ENCODE assay signal across 8 cellular contexts in genomic region chr19:1082165-1082927, GRCh38. TPM values are rescaled to one million over a fixed set of nuclear protein-coding genes. Genes with fewer than 3 reads are reported as not detected.
DNase-seq lines count a peak whose midpoint lies in the region; ATAC-seq, FAIRE-seq and TF ChIP-seq lines count a peak whose summit lies in the region.

No MANE protein-coding gene starts in this region.

- DNase-seq in GM23338 (ENCODE audit: low spot score) = peak; percentile 98
- DNase-seq in NCI-H69 (lab: John Stamatoyannopoulos, UW) = peak; percentile 98
- peak; percentile 82 for DNase-seq in activated CD8-positive, alpha-beta memory T cell treated with anti-CD3 and anti-CD28 coated beads for 24 hours
- no peak for DNase-seq in epithelial cell of proximal tubule (ENCODE audit: low read depth)
- DNase-seq in pancreas = peak; percentile 90 to 98 (median 93)

- H3K27me3 ChIP-seq in GM23338 (ENCODE audit: insufficient read depth) (no peaks in the 10 kb centered on the region), pancreas (no peaks in the 10 kb centered on the region)

- H3K79me2 ChIP-seq in GM23338 (replicated peaks; ENCODE audit: insufficient read depth) = no peaks in the 10 kb centered on the region

- H2AFZ ChIP-seq in GM23338 = no peak overlapping the region

- ATAC-seq in GM23338 = peak; percentile 72
- ATAC-seq in pancreas = peak; percentile 80 to 91 (median 86)
- ATAC-seq in HG02759 (IDR thresholded peaks at IDR 0.05; ENCODE audit: unreplicated experiment) = no peak
- ATAC-seq in GM18909 (IDR thresholded peaks at IDR 0.05; ENCODE audit: poor library complexity, unreplicated experiment) = no peak
- ATAC-seq in HG02610 (IDR thresholded peaks at IDR 0.05; ENCODE audit: unreplicated experiment) = no peak

- no peaks in the 10 kb centered on the region for H3K9me3 ChIP-seq in pancreas

- H3K27ac ChIP-seq in GM23338 (ENCODE audit: low read depth) (0 out of 2 replicates have a peak overlapping the region, but pooled peaks have one; percentile 39), pancreas (no peak overlapping the region)

- peak overlapping the region; percentile 80 for H3K4me2 ChIP-seq in GM23338

- 11 to 12% methylated on average over 26 to 51 of the region's 51 CpGs for WGBS in pancreas, 2 donors

- H3K36me3 ChIP-seq in GM23338 (ENCODE audit: insufficient read depth) (no peaks in the 10 kb centered on the region), pancreas (no peaks in the 10 kb centered on the region)

- H3K4me3 ChIP-seq in GM23338 = peak overlapping the region; percentile 55; the same call in 1 of the 2 replicates
- peak overlapping the region; percentile 45 for H3K4me3 ChIP-seq in epithelial cell of proximal tubule (ENCODE audit: low read depth, low read length)
- peak overlapping the region; percentile 2 to 44 (median 29) for H3K4me3 ChIP-seq in pancreas

- no peak for TF ChIP-seq CTCF in GM23338 (conservative IDR thresholded peaks at IDR 0.05; ENCODE audit: low read depth in 2 of 2)
- no peak for TF ChIP-seq CTCF in epithelial cell of proximal tubule (conservative IDR thresholded peaks at IDR 0.05; ENCODE audit: low read depth, low read length)
- TF ChIP-seq CTCF in pancreas (IDR thresholded peaks at IDR 0.05) = no peak

- FAIRE-seq in pancreas (lab: Jason Lieb, UNC) = no peak

- H3K4me3 Mint-ChIP-seq in GM23338 = peak overlapping the region; percentile 69

- peaks cover 3% of the 10 kb centered on the region; the same call in 1 of the 2 replicates for H4K20me1 ChIP-seq in GM23338 (replicated peaks; ENCODE audit: insufficient read depth)

- H3K9me2 ChIP-seq in GM23338 (ENCODE audit: insufficient read depth) = no peaks in the 10 kb centered on the region

- H3K27ac Mint-ChIP-seq in GM23338 = peak overlapping the region; percentile 92

- peaks cover 26% of the 10 kb centered on the region; the same call in 1 of the 2 replicates for H3F3A ChIP-seq in GM23338 (replicated peaks; ENCODE audit: low read depth)

- intact Hi-C loops in pancreas (cut with DNase I) = no loop called here

- no peaks in the 10 kb centered on the region; the same call in 2 of the 3 replicates for H3K9me3 Mint-ChIP-seq in GM23338

- H3K4me1 Mint-ChIP-seq in GM23338 = no peaks in the 10 kb centered on the region

- peaks cover 24% of the 10 kb centered on the region for H3K27me3 Mint-ChIP-seq in GM23338 (ENCODE audit: insufficient read depth, low read depth, poor library complexity)

- H3K36me3 Mint-ChIP-seq in GM23338 (ENCODE audit: low read depth) = peaks cover 51% of the 10 kb centered on the region

- H3K4me1 ChIP-seq in GM23338 (ENCODE audit: insufficient read depth) = no peaks in the 10 kb centered on the region; the same call in 1 of the 2 replicates
- peaks cover 0 to 7% (median 0%) of the 10 kb centered on the region in 3 donors for H3K4me1 ChIP-seq in pancreas

TF ChIP-seq in GM23338, 12 proteins besides CTCF, POLR2A, EP300 and RAD21 (continues in another document):
- no peak for TF ChIP-seq ZNF331 (CRISPR knock-in tag; IDR thresholded peaks at IDR 0.05; ENCODE audit: low read depth)
- TF ChIP-seq POLR2AphosphoS5 (IDR thresholded peaks at IDR 0.05; ENCODE audit: low read depth) = no peak
- TF ChIP-seq STAT1 (IDR thresholded peaks at IDR 0.05; ENCODE audit: unreplicated experiment) = no peak
- no peak for TF ChIP-seq ZNF114 (CRISPR knock-in tag; IDR thresholded peaks at IDR 0.05)
- TF ChIP-seq, protein P1, sequence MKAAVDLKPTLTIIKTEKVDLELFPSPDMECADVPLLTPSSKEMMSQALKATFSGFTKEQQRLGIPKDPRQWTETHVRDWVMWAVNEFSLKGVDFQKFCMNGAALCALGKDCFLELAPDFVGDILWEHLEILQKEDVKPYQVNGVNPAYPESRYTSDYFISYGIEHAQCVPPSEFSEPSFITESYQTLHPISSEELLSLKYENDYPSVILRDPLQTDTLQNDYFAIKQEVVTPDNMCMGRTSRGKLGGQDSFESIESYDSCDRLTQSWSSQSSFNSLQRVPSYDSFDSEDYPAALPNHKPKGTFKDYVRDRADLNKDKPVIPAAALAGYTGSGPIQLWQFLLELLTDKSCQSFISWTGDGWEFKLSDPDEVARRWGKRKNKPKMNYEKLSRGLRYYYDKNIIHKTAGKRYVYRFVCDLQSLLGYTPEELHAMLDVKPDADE (IDR thresholded peaks at IDR 0.05) = no peak
- TF ChIP-seq ZNF462 (CRISPR knock-in tag; IDR thresholded peaks at IDR 0.05) = no peak

RNA-seq across cellular contexts. Expression of gene POLR2E, which starts 12.8 kb away (rescaled TPM):
- 257 and 303 TPM in 2 replicates for total RNA-seq in GM23338 (2014; rRNA removed; shearing (Covaris generic))
- polyA plus RNA-seq in GM23338 (2016; fragmentation: Nextera tagmentation; extraction: Ambion mirVana) = 254 and 286 TPM in 2 replicates
- total RNA-seq in epithelial cell of proximal tubule = 248 and 349 TPM in 2 replicates
- total RNA-seq in pancreas = 10 to 100 TPM; 40.0 to 66.5 (median 58.6) TPM
- polyA plus RNA-seq in pancreas = 10 to 100 TPM; 62.5 to 69.4 TPM

RNA-seq across cellular contexts. Expression of gene ARHGAP45, which starts 15.4 kb away (rescaled TPM):
- total RNA-seq in GM23338 (2014; rRNA removed; shearing (Covaris generic)) = 56.0 and 71.8 TPM in 2 replicates
- 24.7 and 28.3 TPM in 2 replicates for polyA plus RNA-seq in GM23338 (2016; fragmentation: Nextera tagmentation; extraction: Ambion mirVana)
- 6.2 and 6.7 TPM in 2 replicates for total RNA-seq in epithelial cell of proximal tubule
- 10 to 100 TPM in 3 of 6 donors, 1 to 10 TPM in 3; 5.1 to 15.8 (median 8.4) TPM for total RNA-seq in pancreas
- polyA plus RNA-seq in pancreas = 10 to 100 TPM; 11.6 to 21.6 TPM

RNA-seq across cellular contexts. Expression of gene GPX4, which starts 21.4 kb away (rescaled TPM):
- 284 and 351 TPM in 2 replicates for total RNA-seq in GM23338 (2014; rRNA removed; shearing (Covaris generic))
- polyA plus RNA-seq in GM23338 (2016; fragmentation: Nextera tagmentation; extraction: Ambion mirVana) = 543 and 573 TPM in 2 replicates
- total RNA-seq in epithelial cell of proximal tubule = 457 and 656 TPM in 2 replicates
- 100 to 1,000 TPM in 1 of 6 donors, 10 to 100 TPM in 5; 48.8 to 112 (median 63.8) TPM for total RNA-seq in pancreas
- 100 to 1,000 TPM; 255 to 290 TPM for polyA plus RNA-seq in pancreas

RNA-seq across cellular contexts. Expression of gene ABCA7, which starts 42.4 kb away (rescaled TPM):
- total RNA-seq in GM23338 (2014; rRNA removed; shearing (Covaris generic)) = 18.1 and 22.2 TPM in 2 replicates
- polyA plus RNA-seq in GM23338 (2016; fragmentation: Nextera tagmentation; extraction: Ambion mirVana) = 27.4 and 30.3 TPM in 2 replicates
- total RNA-seq in epithelial cell of proximal tubule = 4.3 and 9.7 TPM in 2 replicates
- 10 to 100 TPM in 4 of 6 donors, 1 to 10 TPM in 2; 6.9 to 27.0 (median 16.0) TPM for total RNA-seq in pancreas
- polyA plus RNA-seq in pancreas = 100 to 1,000 TPM in 1 of 2 donors, 10 to 100 TPM in 1; 60.9 to 131 TPM

RNA-seq across cellular contexts. Expression of gene CNN2, which starts 55.9 kb away (rescaled TPM):
- total RNA-seq in GM23338 (2014; rRNA removed; shearing (Covaris generic)) = 392 and 426 TPM in 2 replicates
- polyA plus RNA-seq in GM23338 (2016; fragmentation: Nextera tagmentation; extraction: Ambion mirVana) (314 and 330 TPM in 2 replicates), pancreas (10 to 100 TPM; 20.4 to 40.9 TPM)
- total RNA-seq in epithelial cell of proximal tubule (164 and 281 TPM in 2 replicates), pancreas (10 to 100 TPM; 46.4 to 73.8 (median 56.2) TPM)

Comparison
In these comparisons a context has a peak if more than half of its experiments do, and no peak if none do; other contexts are left out.
1. ATAC-seq: peak in GM23338 (single experiment) and pancreas (4 of 4); none in HG02759 (single experiment), GM18909 (single experiment) and HG02610 (single experiment).
2. Peak in every context shown above with its lines, with median percentiles within 50 percentile points of each other: H3K4me3 ChIP-seq.